ENCODE assay signal across 15 cellular contexts in the genomic region with DNA sequence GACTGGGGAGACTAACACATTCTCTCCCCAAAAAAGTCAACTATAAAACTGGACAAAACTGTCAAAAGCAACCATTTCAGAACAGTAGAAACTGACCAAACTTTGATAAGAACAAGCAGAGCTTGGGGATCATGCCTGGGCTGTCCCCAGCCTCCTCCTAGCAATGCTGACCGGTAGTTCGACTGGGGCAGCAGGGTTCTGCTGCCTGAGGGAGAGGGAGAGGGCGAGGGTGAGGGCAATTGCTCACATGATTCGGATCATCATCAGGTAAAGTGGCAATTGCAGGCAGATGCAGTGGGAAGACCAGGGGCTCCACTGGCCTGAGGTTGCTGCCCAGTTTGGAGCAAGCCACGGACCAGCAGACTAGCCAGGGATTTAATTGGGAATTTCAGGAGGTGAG.
A peak's percentile ranks its signal among the peaks of the same experiment; 100 is the strongest.
DNase-seq lines count a peak whose midpoint lies in the region; ATAC-seq and TF ChIP-seq lines count a peak whose summit lies in the region.
"Had no signal": no experiment of that assay in that cellular context is flagged by ENCODE, and none has a peak within 500 bp of the region (broad histone marks: within the 10 kb centered on the region; RNA-seq: fewer than 3 reads in every experiment).

No MANE protein-coding gene starts in this region.

- H3K9me3 ChIP-seq in RWPE2 (ENCODE audit: severe bottlenecking) (no peaks in the 10 kb centered on the region), hepatocyte (ENCODE audit: low read depth) (no peaks in the 10 kb centered on the region), trophoblast cell (ENCODE audit: insufficient read depth, low read depth, low read length) (no peaks in the 10 kb centered on the region), A673 (ENCODE audit: low read depth, low read length, poor library complexity, severe bottlenecking) (no peaks in the 10 kb centered on the region)

- H2BK120ac ChIP-seq in trophoblast cell (ENCODE audit: insufficient read depth, low read length, poor library complexity) = peak overlapping the region; percentile 45

- H3K27ac ChIP-seq in GM23338 (ENCODE audit: low read depth) = peak overlapping the region; percentile 52; the same call in 1 of the 2 replicates
- peak overlapping the region; percentile 100 for H3K27ac ChIP-seq in RWPE2 (ENCODE audit: poor library complexity, severe bottlenecking)
- H3K27ac ChIP-seq in hepatocyte = peak overlapping the region; percentile 72
- peak overlapping the region; percentile 79 for H3K27ac ChIP-seq in trophoblast cell (ENCODE audit: low read depth, low read length)
- H3K27ac ChIP-seq in A673 (ENCODE audit: low read depth, low read length, poor library complexity, severe bottlenecking) = no peak overlapping the region
- H3K27ac ChIP-seq: PC-9 had no signal

- no peaks in the 10 kb centered on the region for H3K9me3 Mint-ChIP-seq in GM23338
- H3K9me3 Mint-ChIP-seq in activated T-cell treated with anti-CD3 and anti-CD28 coated beads, Interleukin-2, amount 50 U/mL, for 24 hours = no peaks in the 10 kb centered on the region
- H3K9me3 Mint-ChIP-seq: CD14-positive monocyte had no signal

- 83% methylated on average over 5 of the region's 5 CpGs for WGBS in hepatocyte (ENCODE audit: low lambda C conversion rate, missing lambda C conversion rate)
- no CpG with 5 or more reads among the region's 5 CpGs for WGBS in trophoblast cell (ENCODE audit: extremely low coverage, insufficient coverage, insufficient read length)

- intact Hi-C loops in A673 (cut with micrococcal nuclease; ENCODE audit: unreplicated experiment) = no loop called here

- H3K18ac ChIP-seq in trophoblast cell (ENCODE audit: low read length) = peak overlapping the region; percentile 83

- no peak overlapping the region for H3K4me3 Mint-ChIP-seq in GM23338
- H3K4me3 Mint-ChIP-seq in activated T-cell treated with anti-CD3 and anti-CD28 coated beads, Interleukin-2, amount 50 U/mL, for 24 hours = no peak overlapping the region
- H3K4me3 Mint-ChIP-seq: CD14-positive monocyte had no signal

- H2AK5ac ChIP-seq in trophoblast cell (ENCODE audit: low read length) = peak overlapping the region; percentile 64

- peak overlapping the region; percentile 89 for H4K91ac ChIP-seq in trophoblast cell (ENCODE audit: low read depth, low read length)

- peaks cover 4% of the 10 kb centered on the region; the same call in 1 of the 3 replicates for H3K36me3 Mint-ChIP-seq in GM23338 (ENCODE audit: low read depth)
- no peaks in the 10 kb centered on the region for H3K36me3 Mint-ChIP-seq in activated T-cell treated with anti-CD3 and anti-CD28 coated beads, Interleukin-2, amount 50 U/mL, for 24 hours (ENCODE audit: low read depth)
- H3K36me3 Mint-ChIP-seq: CD14-positive monocyte had no signal

- H3K27me3 Mint-ChIP-seq in GM23338 (ENCODE audit: insufficient read depth, low read depth, poor library complexity) = peaks cover 5% of the 10 kb centered on the region
- H3K27me3 Mint-ChIP-seq in activated T-cell treated with anti-CD3 and anti-CD28 coated beads, Interleukin-2, amount 50 U/mL, for 24 hours = peaks cover 12% of the 10 kb centered on the region

- no peaks in the 10 kb centered on the region for H3F3A ChIP-seq in GM23338 (replicated peaks; ENCODE audit: low read depth)

- H3K4me1 ChIP-seq in GM23338 (ENCODE audit: insufficient read depth) (peaks cover 81% of the 10 kb centered on the region), RWPE2 (ENCODE audit: insufficient read depth, poor library complexity, severe bottlenecking) (peaks cover 88% of the 10 kb centered on the region), hepatocyte (ENCODE audit: insufficient read depth) (peaks cover 11% of the 10 kb centered on the region), trophoblast cell (ENCODE audit: control insufficient read depth in 1 of 2, insufficient read depth in 2 of 2, low read length in 2 of 2) (peaks cover 18 to 21% of the 10 kb centered on the region in 2 experiments), A673 (ENCODE audit: insufficient read depth, low read length, poor library complexity, severe bottlenecking) (no peaks in the 10 kb centered on the region)

- H3K4me3 ChIP-seq in GM23338 (no peak overlapping the region), RWPE2 (ENCODE audit: severe bottlenecking) (no peak overlapping the region), hepatocyte (no peak overlapping the region), trophoblast cell (ENCODE audit: low read depth, low read length) (no peak overlapping the region), A673 (ENCODE audit: low read depth, low read length, poor library complexity, severe bottlenecking) (no peak overlapping the region)
- H3K4me3 ChIP-seq: PC-9 had no signal

- H3K4me2 ChIP-seq in GM23338 = peak overlapping the region; percentile 49
- H3K4me2 ChIP-seq in hepatocyte = peak overlapping the region; percentile 47
- peak overlapping the region; percentile 3 for H3K4me2 ChIP-seq in trophoblast cell (ENCODE audit: low read length)
- H3K4me2 ChIP-seq: PC-9 had no signal

- DNase-seq in GM23338 (ENCODE audit: low spot score) (no peak), RWPE2 (ENCODE audit: low spot score) (no peak), hepatocyte (ENCODE audit: low spot score) (no peak), trophoblast cell (peak; percentile 18 to 54), midbrain (lab: John Stamatoyannopoulos, UW) (no peak), A673 (ENCODE audit: low spot score) (no peak)
- no peak for DNase-seq in activated T-cell treated with anti-CD3 and anti-CD28 coated beads, Interleukin-2, amount 50 U/mL, for 24 hours
- DNase-seq in stimulated activated naive CD4-positive, alpha-beta T cell (lab: John Stamatoyannopoulos, UW) = no peak
- DNase-seq: COR-L47; NCI-H1417; NCI-H187 treated with DMSO at 0.1 percent for 48 hours; NK-92 treated with Interleukin-12 subunit alpha and Interleukin-12 subunit beta, amount 100 ng/mL, for 24 hours; PC-9 had no signal

- peak overlapping the region; percentile 70 for H4K12ac ChIP-seq in trophoblast cell (ENCODE audit: low read depth, low read length)

- H3K4ac ChIP-seq in trophoblast cell (ENCODE audit: low read depth, low read length) = peak overlapping the region; percentile 55

- H3K4me1 Mint-ChIP-seq in GM23338 = peaks cover 79% of the 10 kb centered on the region
- no peaks in the 10 kb centered on the region for H3K4me1 Mint-ChIP-seq in activated T-cell treated with anti-CD3 and anti-CD28 coated beads, Interleukin-2, amount 50 U/mL, for 24 hours (ENCODE audit: low read depth)
- H3K4me1 Mint-ChIP-seq: CD14-positive monocyte had no signal

- ATAC-seq in GM23338 = peak; percentile 47; the same call in 2 of the 3 replicates
- ATAC-seq in RWPE2 (ENCODE audit: low read depth) = no peak
- ATAC-seq: Right ventricle myocardium inferior had no signal

- H4K20me1 ChIP-seq in GM23338 (replicated peaks; ENCODE audit: insufficient read depth) = peaks cover 16% of the 10 kb centered on the region
- H4K20me1 ChIP-seq in hepatocyte (ENCODE audit: insufficient read depth, poor library complexity, severe bottlenecking) = no peaks in the 10 kb centered on the region

- CTCF ChIA-PET in A673 (lab: Charles Lee) = no interaction called here

- peak overlapping the region; percentile 81 for H3K27ac Mint-ChIP-seq in GM23338
- no peak overlapping the region for H3K27ac Mint-ChIP-seq in activated T-cell treated with anti-CD3 and anti-CD28 coated beads, Interleukin-2, amount 50 U/mL, for 24 hours
- H3K27ac Mint-ChIP-seq: CD14-positive monocyte had no signal

- H3K23ac ChIP-seq in trophoblast cell (ENCODE audit: low read length) = no peak overlapping the region

- POLR2A ChIA-PET in A673 (lab: Charles Lee; ENCODE audit: low non-redundant PET) = no interaction called here

- peak overlapping the region; percentile 86 for H4K8ac ChIP-seq in trophoblast cell (ENCODE audit: low read depth, low read length)

- H3K9me2 ChIP-seq in GM23338 (ENCODE audit: insufficient read depth) (no peaks in the 10 kb centered on the region), hepatocyte (replicated peaks; ENCODE audit: insufficient read depth) (no peaks in the 10 kb centered on the region)

- H3K79me2 ChIP-seq in GM23338 (replicated peaks; ENCODE audit: insufficient read depth) (peaks cover 100% of the 10 kb centered on the region), hepatocyte (peaks cover 62% of the 10 kb centered on the region), trophoblast cell (ENCODE audit: control insufficient read depth, insufficient read depth, low read length, poor library complexity) (peaks cover 4% of the 10 kb centered on the region)

- H2AFZ ChIP-seq in GM23338 (no peak overlapping the region), hepatocyte (peak overlapping the region; percentile 39), trophoblast cell (ENCODE audit: insufficient read depth, low read length, poor library complexity) (peak overlapping the region; percentile 55)
- H2AFZ ChIP-seq: PC-9 had no signal

- H3K27me3 ChIP-seq in GM23338 (ENCODE audit: insufficient read depth) (no peaks in the 10 kb centered on the region), RWPE2 (ENCODE audit: insufficient read depth, poor library complexity, severe bottlenecking) (no peaks in the 10 kb centered on the region), hepatocyte (no peaks in the 10 kb centered on the region), trophoblast cell (ENCODE audit: insufficient read depth, low read length) (no peaks in the 10 kb centered on the region), A673 (replicated peaks; ENCODE audit: insufficient read depth, low read depth, low read length, poor library complexity) (no peaks in the 10 kb centered on the region)

- H3K79me1 ChIP-seq in trophoblast cell (ENCODE audit: low read length) = peaks cover 11% of the 10 kb centered on the region

- peak overlapping the region; percentile 89 for H2BK5ac ChIP-seq in trophoblast cell (ENCODE audit: low read depth, low read length, poor library complexity)

- TF ChIP-seq CTCF in GM23338 (conservative IDR thresholded peaks at IDR 0.05; ENCODE audit: low read depth in 2 of 2) (no peak), RWPE2 (IDR thresholded peaks at IDR 0.05; ENCODE audit: poor library complexity, severe bottlenecking) (no peak), hepatocyte (IDR thresholded peaks at IDR 0.05; ENCODE audit: poor library complexity) (no peak), A673 (conservative IDR thresholded peaks at IDR 0.05; ENCODE audit: low read depth, low read length) (no peak)

- H3K9ac ChIP-seq in trophoblast cell (ENCODE audit: low read length) = no peak overlapping the region

- peak overlapping the region; percentile 78 for H2BK12ac ChIP-seq in trophoblast cell (ENCODE audit: low read length)

- H3K36me3 ChIP-seq in GM23338 (ENCODE audit: insufficient read depth) = no peaks in the 10 kb centered on the region
- H3K36me3 ChIP-seq in RWPE2 (ENCODE audit: low read depth) = peaks cover 8% of the 10 kb centered on the region; the same call in 1 of the 2 replicates
- no peaks in the 10 kb centered on the region for H3K36me3 ChIP-seq in hepatocyte (replicated peaks; ENCODE audit: insufficient read depth, low read depth)
- H3K36me3 ChIP-seq in trophoblast cell (ENCODE audit: control insufficient read depth in 1 of 2, insufficient read depth in 2 of 2, low read length in 2 of 2) = no peaks in the 10 kb centered on the region
- H3K36me3 ChIP-seq in A673 (ENCODE audit: insufficient read depth, low read length, poor library complexity, severe bottlenecking) = no peaks in the 10 kb centered on the region

- H3K14ac ChIP-seq in trophoblast cell (ENCODE audit: low read length) = peak overlapping the region; percentile 77

- no TSS peak for BruUV-seq in A673 (replicated peaks; lab: Mats Ljungman, UMichigan)

TF ChIP-seq in GM23338, 12 proteins besides CTCF, POLR2A, EP300 and RAD21 (continues in another document):
- TF ChIP-seq EZH2 (IDR thresholded peaks at IDR 0.05; ENCODE audit: low read depth, unreplicated experiment) = no peak

Comparison
In these comparisons a context has a peak if more than half of its experiments do, and no peak if none do; other contexts are left out.
1. DNase-seq: peak in trophoblast cell (2 of 2); none in GM23338 (single experiment), RWPE2 (single experiment), hepatocyte (single experiment), activated T-cell treated with anti-CD3 and anti-CD28 coated beads, Interleukin-2, amount 50 U/mL, for 24 hours (single experiment), midbrain (single experiment), A673 (single experiment) and stimulated activated naive CD4-positive, alpha-beta T cell (0 of 6).
2. Peak in every context shown above with its lines, with median percentiles within 50 percentile points of each other: H3K4me2 ChIP-seq.